ENCODE assay signal across 1 cellular context in the genomic region with DNA sequence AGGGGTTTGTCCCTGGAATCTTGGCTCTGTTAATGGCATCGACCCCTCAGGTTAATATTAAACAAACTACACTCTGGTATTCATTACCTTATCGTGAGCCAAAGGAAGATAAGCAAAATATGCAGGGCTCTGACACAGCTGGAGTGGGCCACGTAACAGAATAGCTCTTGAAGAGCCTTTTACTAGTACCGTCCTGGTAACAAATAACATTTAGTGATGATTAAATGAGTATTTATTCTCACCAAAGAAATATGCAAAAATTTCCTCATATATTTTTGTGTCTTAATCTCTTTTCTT.
TF ChIP-seq lines count a peak whose summit lies in the region.

No MANE protein-coding gene starts in this region.

TF ChIP-seq in K562, 482 proteins besides CTCF, POLR2A, EP300 and RAD21:
- TF ChIP-seq GATA2 (CRISPR knock-in tag; IDR thresholded peaks at IDR 0.05) (no peak), TRIM25 (IDR thresholded peaks at IDR 0.05; ENCODE audit: borderline replicate concordance) (no peak), MXI1 (IDR thresholded peaks at IDR 0.05; ENCODE audit: low read depth, low read length) (no peak)
